ENCODE assay signal across 11 cellular contexts in the genomic region with DNA sequence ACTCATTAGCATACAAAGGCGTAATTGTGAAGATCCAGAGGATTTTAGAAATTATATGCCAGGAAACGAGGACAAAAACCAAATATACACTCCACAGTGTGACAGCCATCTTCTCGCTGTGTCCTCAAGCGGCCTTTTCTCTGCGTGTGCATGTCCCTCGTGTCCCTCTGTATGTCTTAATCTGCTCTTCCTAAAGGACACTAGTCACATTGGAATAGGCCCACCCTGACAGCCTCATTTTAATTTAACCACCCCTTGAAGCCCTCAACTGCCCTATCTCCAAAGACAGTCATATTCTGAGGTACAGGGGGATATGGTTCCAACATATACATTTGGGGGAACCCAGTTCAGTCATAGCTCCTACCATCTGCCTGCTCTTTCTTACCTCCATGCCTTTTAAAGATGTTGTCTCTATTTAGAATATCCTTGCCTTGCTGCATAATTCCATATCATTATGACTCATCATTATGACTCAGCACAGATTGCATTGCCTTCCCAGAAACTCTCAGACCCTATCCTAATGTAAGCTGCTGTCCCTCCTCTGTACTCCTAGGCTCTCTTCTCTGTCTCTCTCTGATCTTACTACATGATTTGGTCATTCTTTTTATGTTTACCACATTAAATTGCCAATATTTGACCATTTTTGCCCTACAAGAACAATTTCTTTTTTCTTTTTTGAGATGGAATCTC.
DNase-seq lines count a peak whose midpoint lies in the region; TF ChIP-seq lines count a peak whose summit lies in the region.
"Had no signal": no experiment of that assay in that cellular context is flagged by ENCODE, and none has a peak within 500 bp of the region (broad histone marks: within the 10 kb centered on the region; RNA-seq: fewer than 3 reads in every experiment).

No MANE protein-coding gene starts in this region.

- CTCF ChIA-PET in activated naive CD4-positive, alpha-beta T cell treated with anti-CD3 and anti-CD28 coated beads, Interleukin-2, amount 10 ng/mL, durations not matched to agents 7 days and 5 days (lab: Charles Lee), result no interaction called here

- no peaks in the 10 kb centered on the region for H3K27me3 Mint-ChIP-seq in activated naive CD4-positive, alpha-beta T cell treated with anti-CD3 and anti-CD28 coated beads, Interleukin-2, amount 10 ng/mL, durations not matched to agents 7 days and 5 days

- H3K4me3 ChIP-seq in fibroblast of the aortic adventitia (ENCODE audit: low read depth, low read length) (no peak overlapping the region), smooth muscle cell (no peak overlapping the region)
- H3K4me3 ChIP-seq: thoracic aorta had no signal

- no peak overlapping the region for H3K27ac Mint-ChIP-seq in activated naive CD4-positive, alpha-beta T cell treated with anti-CD3 and anti-CD28 coated beads, Interleukin-2, amount 10 ng/mL, durations not matched to agents 7 days and 5 days

- peak; percentile 94 for DNase-seq in HCEC 1CT
- peak; percentile 18 to 86 for DNase-seq in SW 1271 (lab: John Stamatoyannopoulos, UW)
- peak; percentile 95 for DNase-seq in fibroblast of the aortic adventitia (ENCODE audit: low read depth)
- DNase-seq in smooth muscle cell (lab: John Stamatoyannopoulos, UW; ENCODE audit: unreplicated experiment), result no peak
- no peak for DNase-seq in activated naive CD4-positive, alpha-beta T cell treated with anti-CD3 and anti-CD28 coated beads, Interleukin-2, amount 10 ng/mL, durations not matched to agents 7 days and 5 days
- DNase-seq in NCI-H187 (lab: John Stamatoyannopoulos, UW), result no peak
- no peak for DNase-seq in activated CD8-positive, alpha-beta memory T cell treated with anti-CD3 and anti-CD28 coated beads, Interleukin-2, amount 50 U/mL, for 4 hours
- no peak for DNase-seq in NCI-H2107 (lab: John Stamatoyannopoulos, UW)
- DNase-seq: activated naive CD4-positive, alpha-beta T cell; NCI-H1048 had no signal

- peaks cover 2% of the 10 kb centered on the region for H3K36me3 Mint-ChIP-seq in activated naive CD4-positive, alpha-beta T cell treated with anti-CD3 and anti-CD28 coated beads, Interleukin-2, amount 10 ng/mL, durations not matched to agents 7 days and 5 days

- H3K4me1 ChIP-seq in smooth muscle cell (ENCODE audit: low read depth), result peaks cover 9% of the 10 kb centered on the region

- no peaks in the 10 kb centered on the region for H3K9me3 ChIP-seq in smooth muscle cell (replicated peaks; ENCODE audit: low read depth)
- H3K9me3 ChIP-seq: thoracic aorta had no signal

- no peak overlapping the region for H3K9ac ChIP-seq in smooth muscle cell (ENCODE audit: low read depth)

- H3K27me3 ChIP-seq in smooth muscle cell (ENCODE audit: low read depth), result no peaks in the 10 kb centered on the region

- H3K4me2 ChIP-seq in smooth muscle cell, result peak overlapping the region; percentile 37

- WGBS in smooth muscle cell (ENCODE audit: low lambda C conversion rate), result 86% methylated on average over 6 of the region's 6 CpGs

- H3K79me2 ChIP-seq in smooth muscle cell (ENCODE audit: low read depth), result peaks cover 13% of the 10 kb centered on the region

- no peak overlapping the region for H3K4me3 Mint-ChIP-seq in activated naive CD4-positive, alpha-beta T cell treated with anti-CD3 and anti-CD28 coated beads, Interleukin-2, amount 10 ng/mL, durations not matched to agents 7 days and 5 days

- H4K20me1 ChIP-seq in smooth muscle cell (ENCODE audit: low read depth), result no peaks in the 10 kb centered on the region

- no peak for TF ChIP-seq CTCF in fibroblast of the aortic adventitia (IDR thresholded peaks at IDR 0.05; ENCODE audit: insufficient read depth, low read length)
- no peak for TF ChIP-seq CTCF in smooth muscle cell (IDR thresholded peaks at IDR 0.05; ENCODE audit: borderline replicate concordance, insufficient read depth, poor library complexity, severe bottlenecking)

- H3K36me3 ChIP-seq in smooth muscle cell (ENCODE audit: low read depth), result no peaks in the 10 kb centered on the region
- H3K36me3 ChIP-seq: thoracic aorta had no signal

- H3F3A ChIP-seq in smooth muscle cell (ENCODE audit: low read depth), result peaks cover 4% of the 10 kb centered on the region

- no peak overlapping the region for H2AFZ ChIP-seq in smooth muscle cell (ENCODE audit: low read depth)

- H3K4me1 Mint-ChIP-seq in activated naive CD4-positive, alpha-beta T cell treated with anti-CD3 and anti-CD28 coated beads, Interleukin-2, amount 10 ng/mL, durations not matched to agents 7 days and 5 days, result no peaks in the 10 kb centered on the region

- H3K9me3 Mint-ChIP-seq in activated naive CD4-positive, alpha-beta T cell treated with anti-CD3 and anti-CD28 coated beads, Interleukin-2, amount 10 ng/mL, durations not matched to agents 7 days and 5 days, result no peaks in the 10 kb centered on the region

- peak overlapping the region; percentile 76 for H3K27ac ChIP-seq in smooth muscle cell (ENCODE audit: low read depth)

Comparison
In these comparisons a context has a peak if more than half of its experiments do, and no peak if none do; other contexts are left out.
1. DNase-seq: peak in HCEC 1CT (single experiment), SW 1271 (2 of 2) and fibroblast of the aortic adventitia (single experiment); none in smooth muscle cell (single experiment), activated naive CD4-positive, alpha-beta T cell treated with anti-CD3 and anti-CD28 coated beads, Interleukin-2, amount 10 ng/mL, durations not matched to agents 7 days and 5 days (single experiment), NCI-H187 (0 of 2), activated CD8-positive, alpha-beta memory T cell treated with anti-CD3 and anti-CD28 coated beads, Interleukin-2, amount 50 U/mL, for 4 hours (single experiment) and NCI-H2107 (single experiment).